In genomic region chr14:63896278-63896720, GRCh38 we compare ENCODE assay signal across 8 cellular contexts. TPM values are rescaled to one million over a fixed set of nuclear protein-coding genes. Genes with fewer than 3 reads are reported as not detected.
DNase-seq lines count a peak whose midpoint lies in the region; ATAC-seq lines count a peak whose summit lies in the region.

No MANE protein-coding gene starts in this region.

- H3K4me3 Mint-ChIP-seq in activated CD8-positive, alpha-beta T cell treated with anti-CD3 and anti-CD28 coated beads, Interleukin-2, amount 10 ng/mL, durations not matched to agents 7 days and 5 days, result no peak overlapping the region

- CTCF ChIA-PET in activated CD8-positive, alpha-beta T cell treated with anti-CD3 and anti-CD28 coated beads, Interleukin-2, amount 10 ng/mL, durations not matched to agents 7 days and 5 days (lab: Charles Lee), result no interaction called here

- H3K27me3 ChIP-seq in SJCRH30, result no peaks in the 10 kb centered on the region

- DNase-seq in GM04503 (ENCODE audit: low read depth), result peak; percentile 78
- DNase-seq in SJCRH30, result peak; percentile 74 to 84
- peak; percentile 46 for DNase-seq in Right ventricle myocardium superior
- peak; percentile 88 for DNase-seq in skeletal muscle cell (ENCODE audit: low read depth)
- no peak for DNase-seq in activated CD8-positive, alpha-beta T cell treated with anti-CD3 and anti-CD28 coated beads, Interleukin-2, amount 10 ng/mL, durations not matched to agents 7 days and 5 days
- DNase-seq in activated naive CD4-positive, alpha-beta T cell treated with Interleukin-2 at 50 U/mL for 16 hours, result no peak
- no peak for DNase-seq in mesenteric fat pad (ENCODE audit: low spot score)

- no peaks in the 10 kb centered on the region for H3K9me3 Mint-ChIP-seq in activated CD8-positive, alpha-beta T cell treated with anti-CD3 and anti-CD28 coated beads, Interleukin-2, amount 10 ng/mL, durations not matched to agents 7 days and 5 days (ENCODE audit: insufficient read depth)

- intact Hi-C loops in Right ventricle myocardium superior (cut with DNase I), result no loop called here

- peaks cover 34% of the 10 kb centered on the region for H3K36me3 Mint-ChIP-seq in activated CD8-positive, alpha-beta T cell treated with anti-CD3 and anti-CD28 coated beads, Interleukin-2, amount 10 ng/mL, durations not matched to agents 7 days and 5 days (ENCODE audit: low read depth)

- peaks cover 30% of the 10 kb centered on the region for H3K4me1 ChIP-seq in SJCRH30

- H3K27ac Mint-ChIP-seq in activated CD8-positive, alpha-beta T cell treated with anti-CD3 and anti-CD28 coated beads, Interleukin-2, amount 10 ng/mL, durations not matched to agents 7 days and 5 days, result no peak overlapping the region

- H3K27me3 Mint-ChIP-seq in activated CD8-positive, alpha-beta T cell treated with anti-CD3 and anti-CD28 coated beads, Interleukin-2, amount 10 ng/mL, durations not matched to agents 7 days and 5 days (ENCODE audit: low read depth), result no peaks in the 10 kb centered on the region

- ATAC-seq in Right ventricle myocardium superior (ENCODE audit: poor library complexity) (peak; percentile 32), GM19397 (IDR thresholded peaks at IDR 0.05; ENCODE audit: unreplicated experiment) (no peak)
- ATAC-seq in activated CD8-positive, alpha-beta T cell treated with anti-CD3 and anti-CD28 coated beads, Interleukin-2, amount 10 ng/mL, durations not matched to agents 7 days and 5 days, result no peak

- H3K36me3 ChIP-seq in SJCRH30, result no peaks in the 10 kb centered on the region

- no peaks in the 10 kb centered on the region for H3K9me3 ChIP-seq in SJCRH30 (replicated peaks)

- H3K4me3 ChIP-seq in SJCRH30, result peak overlapping the region; percentile 13; the same call in 1 of the 2 replicates
- no peak overlapping the region for H3K4me3 ChIP-seq in skeletal muscle cell (ENCODE audit: low read depth, low read length)

- POLR2A ChIA-PET in activated CD8-positive, alpha-beta T cell treated with anti-CD3 and anti-CD28 coated beads, Interleukin-2, amount 10 ng/mL, durations not matched to agents 7 days and 5 days (lab: Charles Lee), result interaction anchor here (0.6 kb wide), 1 partner anchor 12 kb away, joined by 3 read pairs; no protein-coding TSS in a partner anchor

- H3K4me1 Mint-ChIP-seq in activated CD8-positive, alpha-beta T cell treated with anti-CD3 and anti-CD28 coated beads, Interleukin-2, amount 10 ng/mL, durations not matched to agents 7 days and 5 days (ENCODE audit: low read depth), result peaks cover 33% of the 10 kb centered on the region

- peak overlapping the region; percentile 48 for H3K27ac ChIP-seq in SJCRH30

RNA-seq across cellular contexts. Expression of gene SYNE2, which starts 43.5 kb away (rescaled TPM):
- total RNA-seq in SJCRH30 (2014; rRNA removed; shearing (Covaris generic)), result 42.7 and 48.2 TPM in 2 replicates
- total RNA-seq in Right ventricle myocardium superior (193 TPM), mesenteric fat pad (267 TPM)
- total RNA-seq in activated CD8-positive, alpha-beta T cell treated with anti-CD3 and anti-CD28 coated beads, Interleukin-2, amount 10 ng/mL, durations not matched to agents 7 days and 5 days, result 100 to 1,000 TPM; 198 to 206 TPM

Comparison
In these comparisons a context has a peak if more than half of its experiments do, and no peak if none do; other contexts are left out.
1. DNase-seq: peak in GM04503 (single experiment), SJCRH30 (2 of 2), Right ventricle myocardium superior (single experiment) and skeletal muscle cell (single experiment); none in activated CD8-positive, alpha-beta T cell treated with anti-CD3 and anti-CD28 coated beads, Interleukin-2, amount 10 ng/mL, durations not matched to agents 7 days and 5 days (single experiment), activated naive CD4-positive, alpha-beta T cell treated with Interleukin-2 at 50 U/mL for 16 hours (single experiment) and mesenteric fat pad (single experiment).